ENCODE assay signal across 12 cellular contexts in genomic region chr1:172351761-172352161, GRCh38.
A peak's percentile ranks its signal among the peaks of the same experiment; 100 is the strongest.
DNase-seq lines count a peak whose midpoint lies in the region; TF ChIP-seq lines count a peak whose summit lies in the region.
"Had no signal": no experiment of that assay in that cellular context is flagged by ENCODE, and none has a peak within 500 bp of the region (broad histone marks: within the 10 kb centered on the region; RNA-seq: fewer than 3 reads in every experiment).

No MANE protein-coding gene starts in this region.

- in situ Hi-C loops in astrocyte of the spinal cord (cut with HindIII; ENCODE audit: low sequenced_read_pairs), result no loop called here

- POLR2A ChIA-PET in A673 (lab: Charles Lee; ENCODE audit: low non-redundant PET), result no interaction called here

- H3K27ac ChIP-seq in A673 (ENCODE audit: low read depth, low read length, poor library complexity, severe bottlenecking) (peak overlapping the region; percentile 8), right atrium auricular region (no peak overlapping the region)

- no peak for TF ChIP-seq RAD21 in Ishikawa (IDR thresholded peaks at IDR 0.05; ENCODE audit: low read depth)

- no peaks in the 10 kb centered on the region for H3K36me3 ChIP-seq in A673 (ENCODE audit: insufficient read depth, low read length, poor library complexity, severe bottlenecking)
- H3K36me3 ChIP-seq in right atrium auricular region, result no peaks in the 10 kb centered on the region

- intact Hi-C loops in A673 (cut with micrococcal nuclease; ENCODE audit: unreplicated experiment), result no loop called here

- peak; percentile 99 for TF ChIP-seq EP300 in Ishikawa (IDR thresholded peaks at IDR 0.05; ENCODE audit: borderline replicate concordance)

- no peaks in the 10 kb centered on the region for H3K27me3 ChIP-seq in A673 (replicated peaks; ENCODE audit: insufficient read depth, low read depth, low read length, poor library complexity)
- H3K27me3 ChIP-seq in right atrium auricular region, result no peaks in the 10 kb centered on the region
- H3K27me3 ChIP-seq: dorsolateral prefrontal cortex had no signal

- TF ChIP-seq CTCF in A673 (conservative IDR thresholded peaks at IDR 0.05; ENCODE audit: low read depth, low read length) (no peak), astrocyte of the spinal cord (IDR thresholded peaks at IDR 0.05; ENCODE audit: low read depth, low read length) (no peak), right atrium auricular region (IDR thresholded peaks at IDR 0.05) (no peak)

- DNase-seq in A673 (ENCODE audit: low spot score) (peak; percentile 26), astrocyte of the spinal cord (ENCODE audit: low read depth, low spot score) (peak; percentile 68), left kidney (ENCODE audit: low read depth, low spot score) (peak; percentile 69), RKO (ENCODE audit: low spot score) (no peak), right atrium auricular region (ENCODE audit: low spot score) (no peak), DMS53 treated with DMSO at 0.1 percent for 48 hours (lab: John Stamatoyannopoulos, UW; ENCODE audit: unreplicated experiment) (no peak)
- DNase-seq in NK-92 treated with Interleukin-12 subunit alpha and Interleukin-12 subunit beta, amount 100 ng/mL, for 24 hours (lab: John Stamatoyannopoulos, UW), result no peak
- DNase-seq: activated CD4-positive, alpha-beta T cell treated with anti-CD3 and anti-CD28 coated beads for 36 hours; dorsolateral prefrontal cortex; Karpas-422; SHP77 had no signal

- H3K4me3 ChIP-seq in A673 (ENCODE audit: low read depth, low read length, poor library complexity, severe bottlenecking) (no peak overlapping the region), astrocyte of the spinal cord (ENCODE audit: low read depth, low read length) (no peak overlapping the region), right atrium auricular region (no peak overlapping the region)
- H3K4me3 ChIP-seq: dorsolateral prefrontal cortex had no signal

- H3K9me3 ChIP-seq in A673 (ENCODE audit: low read depth, low read length, poor library complexity, severe bottlenecking) (peaks cover 13% of the 10 kb centered on the region), right atrium auricular region (peaks cover 7 to 13% of the 10 kb centered on the region in 2 donors)

- CTCF ChIA-PET in A673 (lab: Charles Lee), result no interaction called here

- H3K4me1 ChIP-seq in A673 (ENCODE audit: insufficient read depth, low read length, poor library complexity, severe bottlenecking), result peaks cover 44% of the 10 kb centered on the region
- H3K4me1 ChIP-seq in right atrium auricular region, result peaks cover 0 to 19% of the 10 kb centered on the region in 2 donors

- no TSS peak for BruUV-seq in A673 (replicated peaks; lab: Mats Ljungman, UMichigan)

TF ChIP-seq in Ishikawa, 13 proteins besides CTCF, POLR2A, EP300 and RAD21:
- no peak for TF ChIP-seq TAF1 (IDR thresholded peaks at IDR 0.05; ENCODE audit: low read depth)
- peak; percentile 99 for TF ChIP-seq FOXM1 (IDR thresholded peaks at IDR 0.05; ENCODE audit: borderline replicate concordance, low read depth)
- TF ChIP-seq MAX (IDR thresholded peaks at IDR 0.05), result peak; percentile 72
- no peak; the same call in 1 of the 2 replicates for TF ChIP-seq YY1 (IDR thresholded peaks at IDR 0.05; ENCODE audit: low read depth)
- peak; percentile 89 for TF ChIP-seq CEBPB (IDR thresholded peaks at IDR 0.05)
- TF ChIP-seq TEAD4 (IDR thresholded peaks at IDR 0.05), result peak; percentile 97
- TF ChIP-seq NFIC (IDR thresholded peaks at IDR 0.05), result peak; percentile 100
- TF ChIP-seq REST (IDR thresholded peaks at IDR 0.05; ENCODE audit: low read depth), result no peak
- TF ChIP-seq CREB1 (IDR thresholded peaks at IDR 0.05; ENCODE audit: low read depth), result 0 out of 2 replicates have a peak, but pooled peaks have one; percentile 21
- peak; percentile 100 for TF ChIP-seq TCF12 (IDR thresholded peaks at IDR 0.05; ENCODE audit: low read depth)
- TF ChIP-seq USF1 (IDR thresholded peaks at IDR 0.05), result peak; percentile 21
- TF ChIP-seq EGR1 (IDR thresholded peaks at IDR 0.05), result 0 out of 2 replicates have a peak, but pooled peaks have one; percentile 18
- TF ChIP-seq ZBTB7A (IDR thresholded peaks at IDR 0.05; ENCODE audit: low read depth), result no peak

Comparison
In these comparisons a context has a peak if more than half of its experiments do, and no peak if none do; other contexts are left out.
1. DNase-seq: peak in A673 (single experiment), astrocyte of the spinal cord (single experiment) and left kidney (single experiment); none in NK-92 treated with Interleukin-12 subunit alpha and Interleukin-12 subunit beta, amount 100 ng/mL, for 24 hours (single experiment), RKO (single experiment), right atrium auricular region (single experiment) and DMS53 treated with DMSO at 0.1 percent for 48 hours (single experiment).